In the genomic region with DNA sequence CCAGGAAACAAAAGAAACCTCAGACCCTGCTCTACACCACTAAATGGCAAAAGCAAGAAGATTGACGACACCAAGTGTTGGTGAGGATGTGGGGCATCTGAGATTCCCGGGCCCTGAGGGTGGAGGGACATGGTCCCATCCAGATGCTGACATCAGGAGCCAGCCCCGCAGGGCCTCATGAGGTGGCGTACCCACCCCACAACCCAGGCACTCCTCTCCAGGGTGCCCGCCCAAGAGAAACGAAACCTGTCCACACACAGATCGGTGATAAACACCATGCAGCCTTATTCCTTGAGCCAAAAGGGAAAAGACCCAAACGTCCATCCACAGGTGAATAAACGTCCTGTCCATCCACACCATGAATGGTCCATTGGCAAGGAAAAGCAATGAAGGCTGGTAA, we compare ENCODE assay signal across 24 cellular contexts. TPM values are rescaled to one million over a fixed set of nuclear protein-coding genes. Genes with fewer than 3 reads are reported as not detected.
DNase-seq lines count a peak whose midpoint lies in the region; ATAC-seq, FAIRE-seq and TF ChIP-seq lines count a peak whose summit lies in the region.
"Had no signal": no experiment of that assay in that cellular context is flagged by ENCODE, and none has a peak within 500 bp of the region (broad histone marks: within the 10 kb centered on the region; RNA-seq: fewer than 3 reads in every experiment).

No MANE protein-coding gene starts in this region.

- H3K27ac ChIP-seq in Karpas-422 (ENCODE audit: low read length) = 0 out of 2 replicates have a peak overlapping the region, but pooled peaks have one; percentile 31
- H3K27ac ChIP-seq: GM23248, HL-60 had no signal

- H3K36me3 Mint-ChIP-seq in WTC11 = peaks cover 27% of the 10 kb centered on the region
- H3K36me3 Mint-ChIP-seq: CD4-positive, CD25-positive, alpha-beta regulatory T cell had no signal

- H3K27me3 ChIP-seq in Karpas-422 (ENCODE audit: low read length) (no peaks in the 10 kb centered on the region), bronchial epithelial cell (ENCODE audit: control insufficient read depth, insufficient read depth, low read length) (no peaks in the 10 kb centered on the region)
- H3K27me3 ChIP-seq: BE2C had no signal

- H3K4me1 ChIP-seq in Karpas-422 (ENCODE audit: low read length) = peaks cover 73% of the 10 kb centered on the region
- H3K4me1 ChIP-seq: BE2C, Caco-2, HAP-1 had no signal

- H2AFZ ChIP-seq in Karpas-422 (ENCODE audit: low read length) = no peak overlapping the region
- H2AFZ ChIP-seq: GM23248 had no signal

- ATAC-seq in left lobe of liver (no peak), sciatic nerve (no peak), HG03025 (IDR thresholded peaks at IDR 0.05; ENCODE audit: low FRiP score, unreplicated experiment) (no peak), WTC11 (no peak)

- no peak overlapping the region for H3K4me3 ChIP-seq in Karpas-422 (ENCODE audit: low read length)
- no peak overlapping the region for H3K4me3 ChIP-seq in bronchial epithelial cell (ENCODE audit: low read depth, low read length)
- H3K4me3 ChIP-seq: GM23248, HAP-1 had no signal

- H3K9ac ChIP-seq in Karpas-422 (ENCODE audit: low read length) = no peak overlapping the region
- H3K9ac ChIP-seq: GM23248 had no signal

- H3K4me1 Mint-ChIP-seq in WTC11 = no peaks in the 10 kb centered on the region

- no peaks in the 10 kb centered on the region for H3K79me2 ChIP-seq in Karpas-422 (ENCODE audit: low read length)

- CTCF ChIA-PET in WTC11 (lab: Charles Lee) = no interaction called here

- POLR2A ChIA-PET in WTC11 (lab: Charles Lee) = no interaction called here

- no peaks in the 10 kb centered on the region; the same call in 1 of the 2 replicates for H3K27me3 Mint-ChIP-seq in WTC11 (ENCODE audit: low read depth)
- H3K27me3 Mint-ChIP-seq: CD4-positive, CD25-positive, alpha-beta regulatory T cell; CD8-positive, alpha-beta memory T cell had no signal

- H3K9me3 Mint-ChIP-seq in WTC11 = peaks cover 42% of the 10 kb centered on the region

- TF ChIP-seq CTCF in bronchial epithelial cell (IDR thresholded peaks at IDR 0.05; ENCODE audit: insufficient read depth, low read length, severe bottlenecking) (no peak), WTC11 (IDR thresholded peaks at IDR 0.05) (no peak)

- no peaks in the 10 kb centered on the region for H4K20me1 ChIP-seq in Karpas-422 (ENCODE audit: insufficient read depth, low read depth, low read length)

- no peak overlapping the region for H3K4me2 ChIP-seq in Karpas-422 (ENCODE audit: low read depth, low read length, poor library complexity, severe bottlenecking)

- no peaks in the 10 kb centered on the region for H3K9me3 ChIP-seq in Karpas-422 (ENCODE audit: low read length)
- H3K9me3 ChIP-seq: HAP-1 had no signal

- DNase-seq in Karpas-422 (no peak), bronchial epithelial cell (ENCODE audit: low read depth) (no peak), left lobe of liver (ENCODE audit: low spot score) (peak; percentile 23), sciatic nerve (ENCODE audit: low spot score) (peak; percentile 9), COLO668 (lab: John Stamatoyannopoulos, UW; ENCODE audit: unreplicated experiment) (no peak), anterior cingulate cortex (lab: John Stamatoyannopoulos, UW) (no peak), WTC11 (ENCODE audit: low spot score) (no peak)
- DNase-seq: ACHN; BE2C; C1 segment of cervical spinal cord; Caco-2; CD4-positive, CD25-positive, alpha-beta regulatory T cell; CD8-positive, alpha-beta memory T cell; GM23248; IMR-90 had no signal

- no peak overlapping the region for H3K27ac Mint-ChIP-seq in WTC11
- H3K27ac Mint-ChIP-seq: CD4-positive, CD25-positive, alpha-beta regulatory T cell; CD8-positive, alpha-beta memory T cell had no signal

- H3K36me3 ChIP-seq in Karpas-422 (ENCODE audit: insufficient read depth, low read length) (no peaks in the 10 kb centered on the region), bronchial epithelial cell (ENCODE audit: control insufficient read depth, insufficient read depth, low read length) (no peaks in the 10 kb centered on the region)
- H3K36me3 ChIP-seq: BE2C, HAP-1 had no signal

- FAIRE-seq in bronchial epithelial cell (lab: Jason Lieb, UNC) = peak; percentile 7
- FAIRE-seq: A204.1, D721Med, G401.6, GM12891, HTR-8/SVneo had no signal

- H3K9me2 ChIP-seq in Karpas-422 (replicated peaks; ENCODE audit: insufficient read depth, low read length) = no peaks in the 10 kb centered on the region

- intact Hi-C loops in sciatic nerve (cut with DNase I) = no loop called here

- H3K4me3 Mint-ChIP-seq in WTC11 = no peak overlapping the region
- H3K4me3 Mint-ChIP-seq: CD4-positive, CD25-positive, alpha-beta regulatory T cell; CD8-positive, alpha-beta memory T cell had no signal

TF ChIP-seq in WTC11, 78 proteins besides CTCF, POLR2A, EP300 and RAD21 (continues in another document):
- TF ChIP-seq HMGXB4 (CRISPR knock-in tag; IDR thresholded peaks at IDR 0.05) (no peak), NR2C2 (CRISPR knock-in tag; IDR thresholded peaks at IDR 0.05) (no peak), JAZF1 (CRISPR knock-in tag; IDR thresholded peaks at IDR 0.05) (no peak), PRRX2 (CRISPR knock-in tag; IDR thresholded peaks at IDR 0.05) (no peak), ZNF423 (CRISPR knock-in tag; IDR thresholded peaks at IDR 0.05) (no peak), NFE2L1 (CRISPR knock-in tag; IDR thresholded peaks at IDR 0.05) (no peak), SMAD4 (CRISPR knock-in tag; IDR thresholded peaks at IDR 0.05) (no peak)
- TF ChIP-seq, protein P1, sequence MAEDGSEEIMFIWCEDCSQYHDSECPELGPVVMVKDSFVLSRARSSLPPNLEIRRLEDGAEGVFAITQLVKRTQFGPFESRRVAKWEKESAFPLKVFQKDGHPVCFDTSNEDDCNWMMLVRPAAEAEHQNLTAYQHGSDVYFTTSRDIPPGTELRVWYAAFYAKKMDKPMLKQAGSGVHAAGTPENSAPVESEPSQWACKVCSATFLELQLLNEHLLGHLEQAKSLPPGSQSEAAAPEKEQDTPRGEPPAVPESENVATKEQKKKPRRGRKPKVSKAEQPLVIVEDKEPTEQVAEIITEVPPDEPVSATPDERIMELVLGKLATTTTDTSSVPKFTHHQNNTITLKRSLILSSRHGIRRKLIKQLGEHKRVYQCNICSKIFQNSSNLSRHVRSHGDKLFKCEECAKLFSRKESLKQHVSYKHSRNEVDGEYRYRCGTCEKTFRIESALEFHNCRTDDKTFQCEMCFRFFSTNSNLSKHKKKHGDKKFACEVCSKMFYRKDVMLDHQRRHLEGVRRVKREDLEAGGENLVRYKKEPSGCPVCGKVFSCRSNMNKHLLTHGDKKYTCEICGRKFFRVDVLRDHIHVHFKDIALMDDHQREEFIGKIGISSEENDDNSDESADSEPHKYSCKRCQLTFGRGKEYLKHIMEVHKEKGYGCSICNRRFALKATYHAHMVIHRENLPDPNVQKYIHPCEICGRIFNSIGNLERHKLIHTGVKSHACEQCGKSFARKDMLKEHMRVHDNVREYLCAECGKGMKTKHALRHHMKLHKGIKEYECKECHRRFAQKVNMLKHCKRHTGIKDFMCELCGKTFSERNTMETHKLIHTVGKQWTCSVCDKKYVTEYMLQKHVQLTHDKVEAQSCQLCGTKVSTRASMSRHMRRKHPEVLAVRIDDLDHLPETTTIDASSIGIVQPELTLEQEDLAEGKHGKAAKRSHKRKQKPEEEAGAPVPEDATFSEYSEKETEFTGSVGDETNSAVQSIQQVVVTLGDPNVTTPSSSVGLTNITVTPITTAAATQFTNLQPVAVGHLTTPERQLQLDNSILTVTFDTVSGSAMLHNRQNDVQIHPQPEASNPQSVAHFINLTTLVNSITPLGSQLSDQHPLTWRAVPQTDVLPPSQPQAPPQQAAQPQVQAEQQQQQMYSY (CRISPR knock-in tag; IDR thresholded peaks at IDR 0.05) = no peak
- TF ChIP-seq, protein P2, sequence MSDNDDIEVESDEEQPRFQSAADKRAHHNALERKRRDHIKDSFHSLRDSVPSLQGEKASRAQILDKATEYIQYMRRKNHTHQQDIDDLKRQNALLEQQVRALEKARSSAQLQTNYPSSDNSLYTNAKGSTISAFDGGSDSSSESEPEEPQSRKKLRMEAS (CRISPR knock-in tag; IDR thresholded peaks at IDR 0.05) = no peak
- TF ChIP-seq, protein P3, sequence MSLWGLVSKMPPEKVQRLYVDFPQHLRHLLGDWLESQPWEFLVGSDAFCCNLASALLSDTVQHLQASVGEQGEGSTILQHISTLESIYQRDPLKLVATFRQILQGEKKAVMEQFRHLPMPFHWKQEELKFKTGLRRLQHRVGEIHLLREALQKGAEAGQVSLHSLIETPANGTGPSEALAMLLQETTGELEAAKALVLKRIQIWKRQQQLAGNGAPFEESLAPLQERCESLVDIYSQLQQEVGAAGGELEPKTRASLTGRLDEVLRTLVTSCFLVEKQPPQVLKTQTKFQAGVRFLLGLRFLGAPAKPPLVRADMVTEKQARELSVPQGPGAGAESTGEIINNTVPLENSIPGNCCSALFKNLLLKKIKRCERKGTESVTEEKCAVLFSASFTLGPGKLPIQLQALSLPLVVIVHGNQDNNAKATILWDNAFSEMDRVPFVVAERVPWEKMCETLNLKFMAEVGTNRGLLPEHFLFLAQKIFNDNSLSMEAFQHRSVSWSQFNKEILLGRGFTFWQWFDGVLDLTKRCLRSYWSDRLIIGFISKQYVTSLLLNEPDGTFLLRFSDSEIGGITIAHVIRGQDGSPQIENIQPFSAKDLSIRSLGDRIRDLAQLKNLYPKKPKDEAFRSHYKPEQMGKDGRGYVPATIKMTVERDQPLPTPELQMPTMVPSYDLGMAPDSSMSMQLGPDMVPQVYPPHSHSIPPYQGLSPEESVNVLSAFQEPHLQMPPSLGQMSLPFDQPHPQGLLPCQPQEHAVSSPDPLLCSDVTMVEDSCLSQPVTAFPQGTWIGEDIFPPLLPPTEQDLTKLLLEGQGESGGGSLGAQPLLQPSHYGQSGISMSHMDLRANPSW (CRISPR knock-in tag; conservative IDR thresholded peaks at IDR 0.05; ENCODE audit: low read depth) = no peak

RNA-seq across cellular contexts. Expression of gene C14orf180, which starts 54.8 kb away (rescaled TPM):
- total RNA-seq in Karpas-422 (2014; rRNA removed; shearing (Covaris generic); ENCODE audit: low replicate concordance) = not detected in 2 replicates
- total RNA-seq in bronchial epithelial cell (not detected in 2 replicates), left lobe of liver (2.4 TPM), sciatic nerve (4.7 TPM), WTC11 (2021) (not detected in 3 replicates)
- total RNA-seq: Caco-2; CD4-positive, CD25-positive, alpha-beta regulatory T cell; CD8-positive, alpha-beta memory T cell; GM23248; H4; IMR-90 had no signal

Comparison
In these comparisons a context has a peak if more than half of its experiments do, and no peak if none do; other contexts are left out.
1. DNase-seq: peak in left lobe of liver (single experiment) and sciatic nerve (single experiment); none in Karpas-422 (single experiment), bronchial epithelial cell (single experiment), COLO668 (single experiment), anterior cingulate cortex (0 of 58) and WTC11 (single experiment).